ENCODE assay signal across 30 cellular contexts in genomic region chr13:87537946-87538345, GRCh38.
"Had no signal": no experiment of that assay in that cellular context is flagged by ENCODE, and none has a peak within 500 bp of the region (broad histone marks: within the 10 kb centered on the region; RNA-seq: fewer than 3 reads in every experiment).

No MANE protein-coding gene starts in this region.

- H3K4me3 ChIP-seq: left ventricle myocardium inferior, lung, neural progenitor cell, psoas muscle, right atrium auricular region, right lobe of liver, smooth muscle cell, stomach, thoracic aorta, tibial artery, upper lobe of right lung, uterus had no signal

- H3K4me2 ChIP-seq: neural progenitor cell, smooth muscle cell had no signal

- ATAC-seq: natural killer cell; psoas muscle; right lobe of liver; stimulated activated naive B cell treated with anti-CD40 and anti-IgM and Interleukin-4, amounts not matched to agents 10 μg/mL and 1 μg/mL and 100 μg/mL, for 72 hours; stimulated activated naive CD8-positive, alpha-beta T cell treated with anti-CD3 and anti-CD28 coated beads, Interleukin-15, Interleukin-2, amounts not matched to agents 100 U/mL and 50 U/mL, for 24 hours had no signal

- H3K4me1 ChIP-seq: left ventricle myocardium inferior, neural progenitor cell, parathyroid adenoma, psoas muscle, right atrium auricular region, right lobe of liver, stomach, tibial artery, upper lobe of right lung, uterus had no signal

- H2AFZ ChIP-seq: neural progenitor cell had no signal

- H3K79me2 ChIP-seq: parathyroid adenoma had no signal

- H3K36me3 ChIP-seq: left ventricle myocardium inferior, neural progenitor cell, neutrophil, right atrium auricular region, right lobe of liver, stomach, thoracic aorta, tibial artery, upper lobe of right lung, uterus had no signal

- FAIRE-seq: islet of Langerhans, kidney had no signal

- H3K27me3 ChIP-seq: neural progenitor cell, neutrophil, right atrium auricular region, right lobe of liver, stomach, tibial artery, upper lobe of right lung, uterus had no signal

- H3K36me3 Mint-ChIP-seq: immature natural killer cell; mesothelial cell of epicardium; naive B cell; natural killer cell; neural progenitor cell; stimulated activated naive B cell treated with anti-CD40 and anti-IgM and Interleukin-4, amounts not matched to agents 10 μg/mL and 1 μg/mL and 100 μg/mL, for 72 hours had no signal

- H3K4me3 Mint-ChIP-seq: immature natural killer cell; mesothelial cell of epicardium; naive B cell; natural killer cell; nephron progenitor cell; neural progenitor cell; stimulated activated naive B cell treated with anti-CD40 and anti-IgM and Interleukin-4, amounts not matched to agents 10 μg/mL and 1 μg/mL and 100 μg/mL, for 72 hours had no signal

- H3K27ac ChIP-seq: left ventricle myocardium inferior, neural progenitor cell, neutrophil, parathyroid adenoma, psoas muscle, right atrium auricular region, right lobe of liver, stomach, thoracic aorta, tibial artery, upper lobe of right lung, uterus had no signal

- H3K27ac Mint-ChIP-seq: immature natural killer cell; mesothelial cell of epicardium; naive B cell; natural killer cell; nephron progenitor cell; neural progenitor cell; stimulated activated naive B cell treated with anti-CD40 and anti-IgM and Interleukin-4, amounts not matched to agents 10 μg/mL and 1 μg/mL and 100 μg/mL, for 72 hours had no signal

- H3K9ac ChIP-seq: neural progenitor cell, parathyroid adenoma had no signal

- H3K27me3 Mint-ChIP-seq: naive B cell; stimulated activated naive B cell treated with anti-CD40 and anti-IgM and Interleukin-4, amounts not matched to agents 10 μg/mL and 1 μg/mL and 100 μg/mL, for 72 hours had no signal

- H3K9me3 Mint-ChIP-seq: mesothelial cell of epicardium; nephron progenitor cell; neural progenitor cell; stimulated activated naive B cell treated with anti-CD40 and anti-IgM and Interleukin-4, amounts not matched to agents 10 μg/mL and 1 μg/mL and 100 μg/mL, for 72 hours had no signal

- H3K4me1 Mint-ChIP-seq: immature natural killer cell; mesothelial cell of epicardium; naive B cell; natural killer cell; nephron progenitor cell; stimulated activated naive B cell treated with anti-CD40 and anti-IgM and Interleukin-4, amounts not matched to agents 10 μg/mL and 1 μg/mL and 100 μg/mL, for 72 hours had no signal

- DNase-seq: hypothalamus; immature natural killer cell; kidney; left ventricle myocardium inferior; mesendoderm; naive B cell; natural killer cell; nephron progenitor cell; occipital lobe; psoas muscle; right lobe of liver; stimulated activated CD4-positive, alpha-beta T cell treated with anti-CD3 and anti-CD28 coated beads, Interleukin-1b, Interleukin-23, amount 100 ng/mL, for 48 hours; stimulated activated CD4-positive, alpha-beta T cell treated with anti-CD3 and anti-CD28 coated beads, Interleukin-2, amount 100 ng/mL, for 48 hours; stimulated activated CD4-positive, alpha-beta T cell treated with anti-CD3 and anti-CD28 coated beads, Interleukin-4, amount 100 ng/mL, for 4 hours; stimulated activated naive B cell treated with anti-CD40 and anti-IgM and Interleukin-4, amounts not matched to agents 10 μg/mL and 1 μg/mL and 100 μg/mL, for 72 hours; stimulated activated naive CD8-positive, alpha-beta T cell treated with anti-CD3 and anti-CD28 coated beads, Interleukin-15, Interleukin-2, amounts not matched to agents 100 U/mL and 50 U/mL, for 24 hours; stomach; tibial artery; trophoblast cell; upper lobe of right lung; uterus had no signal
